In the genomic region with DNA sequence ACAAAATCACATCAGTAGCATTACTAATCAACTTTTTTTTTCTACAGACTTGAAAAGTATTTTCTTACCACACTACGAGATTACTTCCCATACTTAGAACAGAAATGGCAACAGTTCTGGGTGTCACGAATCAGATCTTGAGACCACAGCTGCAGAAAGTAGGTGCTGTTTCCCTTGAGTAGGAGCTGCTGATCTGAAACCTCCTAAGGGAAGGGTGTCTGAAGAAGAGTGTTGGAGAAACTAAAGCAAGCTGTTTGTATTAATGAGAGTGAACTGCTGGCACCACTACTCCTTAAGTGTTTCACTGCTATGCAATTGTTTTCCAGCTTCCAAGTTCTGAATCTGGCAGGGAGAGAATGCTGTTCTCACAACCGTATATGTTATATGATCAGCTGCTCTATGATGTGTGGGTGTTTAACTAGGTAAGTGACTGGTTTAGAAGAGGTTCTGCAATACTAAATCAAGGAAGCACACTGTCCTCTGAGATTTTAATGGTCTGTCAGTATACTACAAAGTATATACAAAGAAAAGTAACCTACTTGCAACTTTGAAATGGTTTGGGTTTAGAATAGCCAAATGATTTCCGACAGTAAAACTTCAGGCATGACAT, we compare ENCODE assay signal across 2 cellular contexts.
TF ChIP-seq lines count a peak whose summit lies in the region.

No MANE protein-coding gene starts in this region.

TF ChIP-seq in SK-N-SH, 30 proteins besides CTCF, POLR2A, EP300 and RAD21:
- TF ChIP-seq, protein P1, sequence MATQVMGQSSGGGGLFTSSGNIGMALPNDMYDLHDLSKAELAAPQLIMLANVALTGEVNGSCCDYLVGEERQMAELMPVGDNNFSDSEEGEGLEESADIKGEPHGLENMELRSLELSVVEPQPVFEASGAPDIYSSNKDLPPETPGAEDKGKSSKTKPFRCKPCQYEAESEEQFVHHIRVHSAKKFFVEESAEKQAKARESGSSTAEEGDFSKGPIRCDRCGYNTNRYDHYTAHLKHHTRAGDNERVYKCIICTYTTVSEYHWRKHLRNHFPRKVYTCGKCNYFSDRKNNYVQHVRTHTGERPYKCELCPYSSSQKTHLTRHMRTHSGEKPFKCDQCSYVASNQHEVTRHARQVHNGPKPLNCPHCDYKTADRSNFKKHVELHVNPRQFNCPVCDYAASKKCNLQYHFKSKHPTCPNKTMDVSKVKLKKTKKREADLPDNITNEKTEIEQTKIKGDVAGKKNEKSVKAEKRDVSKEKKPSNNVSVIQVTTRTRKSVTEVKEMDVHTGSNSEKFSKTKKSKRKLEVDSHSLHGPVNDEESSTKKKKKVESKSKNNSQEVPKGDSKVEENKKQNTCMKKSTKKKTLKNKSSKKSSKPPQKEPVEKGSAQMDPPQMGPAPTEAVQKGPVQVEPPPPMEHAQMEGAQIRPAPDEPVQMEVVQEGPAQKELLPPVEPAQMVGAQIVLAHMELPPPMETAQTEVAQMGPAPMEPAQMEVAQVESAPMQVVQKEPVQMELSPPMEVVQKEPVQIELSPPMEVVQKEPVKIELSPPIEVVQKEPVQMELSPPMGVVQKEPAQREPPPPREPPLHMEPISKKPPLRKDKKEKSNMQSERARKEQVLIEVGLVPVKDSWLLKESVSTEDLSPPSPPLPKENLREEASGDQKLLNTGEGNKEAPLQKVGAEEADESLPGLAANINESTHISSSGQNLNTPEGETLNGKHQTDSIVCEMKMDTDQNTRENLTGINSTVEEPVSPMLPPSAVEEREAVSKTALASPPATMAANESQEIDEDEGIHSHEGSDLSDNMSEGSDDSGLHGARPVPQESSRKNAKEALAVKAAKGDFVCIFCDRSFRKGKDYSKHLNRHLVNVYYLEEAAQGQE (IDR thresholded peaks at IDR 0.05; ENCODE audit: low read depth, low read length) = no peak
- TF ChIP-seq FOXM1 (IDR thresholded peaks at IDR 0.05; ENCODE audit: low read depth) (no peak), USF2 (IDR thresholded peaks at IDR 0.05; ENCODE audit: borderline replicate concordance, low read depth, low read length) (no peak)

TF ChIP-seq in SK-N-SH treated with all-trans-retinoic acid at 6 μM for 48 hours, 23 proteins besides CTCF, POLR2A, EP300 and RAD21 (continued from another document):
- TF ChIP-seq TSHZ2 (CRISPR knock-in tag; IDR thresholded peaks at IDR 0.05) (no peak), PPARA (CRISPR knock-in tag; IDR thresholded peaks at IDR 0.05; ENCODE audit: borderline replicate concordance) (no peak), ESRRG (CRISPR knock-in tag; IDR thresholded peaks at IDR 0.05) (no peak), ZFP30 (CRISPR knock-in tag; IDR thresholded peaks at IDR 0.05) (no peak), CSDC2 (CRISPR knock-in tag; IDR thresholded peaks at IDR 0.05) (no peak), GLIS3 (CRISPR knock-in tag; IDR thresholded peaks at IDR 0.05) (no peak), TOX (CRISPR knock-in tag; IDR thresholded peaks at IDR 0.05; ENCODE audit: borderline replicate concordance) (no peak), CREB5 (CRISPR knock-in tag; IDR thresholded peaks at IDR 0.05; ENCODE audit: low read depth) (no peak), ZFP3 (CRISPR knock-in tag; IDR thresholded peaks at IDR 0.05) (no peak), OSR1 (CRISPR knock-in tag; IDR thresholded peaks at IDR 0.05) (no peak), TCF4 (CRISPR knock-in tag; IDR thresholded peaks at IDR 0.05; ENCODE audit: borderline replicate concordance) (no peak), ISL1 (CRISPR knock-in tag; IDR thresholded peaks at IDR 0.05) (no peak), RARB (CRISPR knock-in tag; IDR thresholded peaks at IDR 0.05) (no peak), CSRNP3 (CRISPR knock-in tag; IDR thresholded peaks at IDR 0.05) (no peak), ZNF8 (CRISPR knock-in tag; IDR thresholded peaks at IDR 0.05) (no peak), ZNF70 (CRISPR knock-in tag; IDR thresholded peaks at IDR 0.05) (no peak)
TF ChIP-seq in SK-N-SH treated with all-trans-retinoic acid at 6 μM for 48 hours: peak in this region for 0.
